Comparison of ENCODE assay signal across 28 cellular contexts in the genomic region with DNA sequence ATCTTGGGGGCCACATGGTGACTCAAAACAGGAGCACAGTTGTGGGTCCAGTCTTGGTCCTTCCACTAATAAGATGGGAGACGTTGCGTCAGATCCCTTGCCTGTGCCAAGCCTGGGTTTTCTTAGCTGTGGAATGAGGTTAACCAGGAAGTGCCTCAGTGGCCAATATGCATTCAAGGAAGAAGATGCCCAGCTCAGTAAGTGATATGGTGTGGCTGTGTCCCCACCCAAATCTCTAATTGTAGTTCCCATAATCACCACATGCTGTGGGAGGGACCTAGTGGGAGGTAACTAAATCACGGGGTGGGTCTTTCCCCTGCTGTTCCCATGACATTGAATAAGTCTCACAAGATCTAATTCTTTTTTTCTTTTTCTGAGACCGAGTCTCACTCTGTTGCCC. TPM values are rescaled to one million over a fixed set of nuclear protein-coding genes. Genes with fewer than 3 reads are reported as not detected.
"Had no signal": no experiment of that assay in that cellular context is flagged by ENCODE, and none has a peak within 500 bp of the region (broad histone marks: within the 10 kb centered on the region; RNA-seq: fewer than 3 reads in every experiment).

No MANE protein-coding gene starts in this region.

- H3K27ac Mint-ChIP-seq: endodermal cell; natural killer cell; stimulated activated memory B cell treated with anti-CD40 and anti-IgM and Interleukin-4, amounts not matched to agents 10 μg/mL and 1 μg/mL and 100 μg/mL, for 72 hours; type B pancreatic cell had no signal

- H3K36me3 Mint-ChIP-seq: natural killer cell; stimulated activated memory B cell treated with anti-CD40 and anti-IgM and Interleukin-4, amounts not matched to agents 10 μg/mL and 1 μg/mL and 100 μg/mL, for 72 hours; type B pancreatic cell had no signal

- H3K9me3 Mint-ChIP-seq: natural killer cell; stimulated activated memory B cell treated with anti-CD40 and anti-IgM and Interleukin-4, amounts not matched to agents 10 μg/mL and 1 μg/mL and 100 μg/mL, for 72 hours; type B pancreatic cell had no signal

- H3K27me3 Mint-ChIP-seq: stimulated activated memory B cell treated with anti-CD40 and anti-IgM and Interleukin-4, amounts not matched to agents 10 μg/mL and 1 μg/mL and 100 μg/mL, for 72 hours; type B pancreatic cell had no signal

- H3K4me3 ChIP-seq: dorsolateral prefrontal cortex, esophagus muscularis mucosa, gastroesophageal sphincter, heart right ventricle, left lung, prostate gland, right atrium auricular region, skin epidermis, spleen, testis, tibial artery had no signal

- DNase-seq: dorsolateral prefrontal cortex; effector CD4-positive, alpha-beta T cell; endodermal cell; foreskin keratinocyte; heart right ventricle; hippocampal formation; left cardiac atrium; left lung; mesendoderm; natural killer cell; occipital lobe; spleen; stimulated activated CD4-positive, alpha-beta T cell treated with anti-CD3 and anti-CD28 coated beads, Interleukin-4, amount 100 ng/mL, for 4 hours; stimulated activated naive CD8-positive, alpha-beta T cell treated with anti-CD3 and anti-CD28 coated beads, Interleukin-15, Interleukin-2, amounts not matched to agents 100 U/mL and 50 U/mL, for 24 hours; substantia nigra; testis; tibial artery had no signal

- H3K4me3 Mint-ChIP-seq: endodermal cell; natural killer cell; stimulated activated memory B cell treated with anti-CD40 and anti-IgM and Interleukin-4, amounts not matched to agents 10 μg/mL and 1 μg/mL and 100 μg/mL, for 72 hours; type B pancreatic cell had no signal

- ATAC-seq: foreskin keratinocyte; gastroesophageal sphincter; heart right ventricle; left cardiac atrium; left lung; natural killer cell; sciatic nerve; stimulated activated memory B cell treated with anti-CD40 and anti-IgM and Interleukin-4, amounts not matched to agents 10 μg/mL and 1 μg/mL and 100 μg/mL, for 72 hours; stimulated activated naive CD8-positive, alpha-beta T cell treated with anti-CD3 and anti-CD28 coated beads, Interleukin-15, Interleukin-2, amounts not matched to agents 100 U/mL and 50 U/mL, for 24 hours had no signal

RNA-seq across cellular contexts. Expression of a gene that starts 6.4 kb away (rescaled TPM):
- total RNA-seq: foreskin keratinocyte, gastroesophageal sphincter, heart right ventricle, kidney epithelial cell, lower leg skin, lung microvascular endothelial cell, prostate gland, right atrium auricular region, testis had no signal
